Comparison of ENCODE assay signal across 18 cellular contexts in the genomic region with DNA sequence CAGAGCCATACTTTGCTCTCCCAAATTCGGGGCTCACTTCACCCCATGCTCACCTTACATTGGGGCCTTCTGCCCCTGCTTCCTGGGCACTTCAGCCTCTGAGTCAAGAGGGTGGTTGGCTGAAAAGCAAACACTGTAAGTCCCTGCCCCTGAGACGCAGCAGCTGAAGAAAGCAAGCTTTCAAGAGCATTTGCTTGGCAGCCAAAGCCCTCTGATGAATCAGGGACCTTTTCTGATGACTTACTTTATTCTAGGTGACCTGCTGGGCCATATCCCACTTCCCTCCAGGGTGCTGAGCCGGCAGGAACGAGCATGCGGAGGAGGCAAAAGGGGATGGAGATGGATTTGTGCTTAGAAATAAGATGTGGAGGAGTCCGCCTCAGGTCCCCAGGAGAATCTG.
DNase-seq lines count a peak whose midpoint lies in the region; ATAC-seq and TF ChIP-seq lines count a peak whose summit lies in the region.
"Had no signal": no experiment of that assay in that cellular context is flagged by ENCODE, and none has a peak within 500 bp of the region (broad histone marks: within the 10 kb centered on the region; RNA-seq: fewer than 3 reads in every experiment).

No MANE protein-coding gene starts in this region.

- H2AFZ ChIP-seq in mammary epithelial cell (ENCODE audit: low read depth, low read length) = no peak overlapping the region
- H2AFZ ChIP-seq: hepatocyte had no signal

- no peak overlapping the region for H3K9ac ChIP-seq in mammary epithelial cell (ENCODE audit: insufficient read depth, low read length)

- H3K27ac ChIP-seq in breast epithelium (peak overlapping the region; percentile 67 to 90), mammary epithelial cell (ENCODE audit: insufficient read depth, low read depth, low read length) (no peak overlapping the region), uterus (peak overlapping the region; percentile 48 to 60), ovary (no peak overlapping the region)
- H3K27ac ChIP-seq: cardiac muscle cell, hepatocyte had no signal

- TF ChIP-seq EP300 in ovary (IDR thresholded peaks at IDR 0.05) = no peak

- DNase-seq in breast epithelium (ENCODE audit: low spot score in 2 of 2) = no peak
- DNase-seq in mammary epithelial cell = no peak
- DNase-seq in astrocyte of the spinal cord (ENCODE audit: low read depth, low spot score) = peak; percentile 29
- no peak for DNase-seq in left ventricle myocardium superior
- DNase-seq in uterus = no peak
- no peak for DNase-seq in ovary
- no peak for DNase-seq in NOMO-1 treated with DMSO at 0.1 percent for 48 hours (lab: John Stamatoyannopoulos, UW; ENCODE audit: unreplicated experiment)
- DNase-seq: ACHN; activated CD4-positive, CD25-positive, alpha-beta regulatory T cell; activated naive CD8-positive, alpha-beta T cell treated with anti-CD3 and anti-CD28 coated beads, Interleukin-2, amount 10 ng/mL, durations not matched to agents 7 days and 5 days; islet precursor cell; NCI-H1930; NCI-H526 treated with DMSO at 0.1 percent for 48 hours had no signal

- H3K4me2 ChIP-seq in mammary epithelial cell (ENCODE audit: insufficient read depth, low read depth, low read length) = no peak overlapping the region
- H3K4me2 ChIP-seq: hepatocyte had no signal

- H3K79me2 ChIP-seq in mammary epithelial cell (ENCODE audit: insufficient read depth, low read length) = no peaks in the 10 kb centered on the region
- H3K79me2 ChIP-seq: hepatocyte had no signal

- H3K4me1 ChIP-seq in breast epithelium = peaks cover 0 to 6% of the 10 kb centered on the region in 2 donors
- H3K4me1 ChIP-seq in mammary epithelial cell (ENCODE audit: insufficient read depth, low read length) = no peaks in the 10 kb centered on the region
- H3K4me1 ChIP-seq in uterus = peaks cover 5 to 16% of the 10 kb centered on the region in 2 donors
- H3K4me1 ChIP-seq in ovary (ENCODE audit: insufficient read depth) = peaks cover 2% of the 10 kb centered on the region

- TF ChIP-seq CTCF in breast epithelium (IDR thresholded peaks at IDR 0.05) (no peak), mammary epithelial cell (conservative IDR thresholded peaks at IDR 0.05 in 1 of 2, IDR thresholded peaks at IDR 0.05 in 1 of 2; ENCODE audit: extremely low read depth in 1 of 2, insufficient read depth in 1 of 2, low read depth in 1 of 2, low read length in 2 of 2) (no peak), astrocyte of the spinal cord (IDR thresholded peaks at IDR 0.05; ENCODE audit: low read depth, low read length) (no peak), uterus (IDR thresholded peaks at IDR 0.05) (no peak), ovary (IDR thresholded peaks at IDR 0.05) (no peak)

- no peak overlapping the region for H3K4me3 ChIP-seq in breast epithelium
- no peak overlapping the region for H3K4me3 ChIP-seq in mammary epithelial cell (replicated peaks in 1 of 3; ENCODE audit: insufficient read depth in 1 of 3, low read depth in 2 of 3, low read length in 3 of 3)
- no peak overlapping the region for H3K4me3 ChIP-seq in astrocyte of the spinal cord (ENCODE audit: low read depth, low read length)
- no peak overlapping the region for H3K4me3 ChIP-seq in uterus
- no peak overlapping the region for H3K4me3 ChIP-seq in ovary
- H3K4me3 ChIP-seq: cardiac muscle cell, hepatocyte had no signal

- H3K9me3 ChIP-seq in breast epithelium (no peaks in the 10 kb centered on the region), mammary epithelial cell (replicated peaks; ENCODE audit: insufficient read depth, low read length) (no peaks in the 10 kb centered on the region), uterus (no peaks in the 10 kb centered on the region), ovary (no peaks in the 10 kb centered on the region)

- H3K27me3 ChIP-seq in breast epithelium = no peaks in the 10 kb centered on the region
- H3K27me3 ChIP-seq in mammary epithelial cell (ENCODE audit: insufficient read depth, low read length) = no peaks in the 10 kb centered on the region
- no peaks in the 10 kb centered on the region for H3K27me3 ChIP-seq in uterus
- no peaks in the 10 kb centered on the region for H3K27me3 ChIP-seq in ovary
- H3K27me3 ChIP-seq: cardiac muscle cell, hepatocyte had no signal

- intact Hi-C loops in breast epithelium (cut with DNase I; ENCODE audit: low total_unique reads) = no loop called here
- intact Hi-C loops in mammary epithelial cell (cut with micrococcal nuclease) = no loop called here
- intact Hi-C loops in left ventricle myocardium superior (cut with micrococcal nuclease) = no loop called here
- intact Hi-C loops in uterus (cut with DNase I; ENCODE audit: low total_unique reads) = no loop called here
- intact Hi-C loops in ovary (cut with DNase I) = no loop called here

- no peaks in the 10 kb centered on the region for H4K20me1 ChIP-seq in mammary epithelial cell (ENCODE audit: insufficient read depth, low read length)

- no TSS peak for BruUV-seq in mammary epithelial cell (replicated peaks; lab: Mats Ljungman, UMichigan)

- 59% methylated on average over 6 of the region's 6 CpGs for WGBS in mammary epithelial cell (ENCODE audit: low coverage, missing lambda C conversion rate)
- 56 to 71% (median 67%) methylated on average over 6 of the region's 6 CpGs for WGBS in ovary, 3 donors

- H3K36me3 ChIP-seq in breast epithelium = no peaks in the 10 kb centered on the region
- H3K36me3 ChIP-seq in mammary epithelial cell (ENCODE audit: insufficient read depth, low read length) = no peaks in the 10 kb centered on the region
- H3K36me3 ChIP-seq in uterus = no peaks in the 10 kb centered on the region
- H3K36me3 ChIP-seq in ovary = no peaks in the 10 kb centered on the region
- H3K36me3 ChIP-seq: cardiac muscle cell had no signal

- no peak for TF ChIP-seq POLR2A in breast epithelium (IDR thresholded peaks at IDR 0.05)
- no peak for TF ChIP-seq POLR2A in uterus (IDR thresholded peaks at IDR 0.05)
- TF ChIP-seq POLR2A in ovary (IDR thresholded peaks at IDR 0.05) = no peak

- in situ Hi-C loops in mammary epithelial cell (cut with MboI; ENCODE audit: low sequenced_read_pairs in 2 of 2) (no loop called here), astrocyte of the spinal cord (cut with HindIII; ENCODE audit: low sequenced_read_pairs) (no loop called here)

- ATAC-seq in left ventricle myocardium superior (peak; percentile 27), GM21529 (IDR thresholded peaks at IDR 0.05; ENCODE audit: unreplicated experiment) (no peak)
- ATAC-seq: esophagus mucosa; stimulated activated effector memory CD8-positive, alpha-beta T cell treated with anti-CD3 and anti-CD28 coated beads, Interleukin-12 subunit alpha, Interleukin-12 subunit beta, amount 100 ng/mL, for 72 hours had no signal

- dilution Hi-C loops in mammary epithelial cell (cut with HindIII; ENCODE audit: low sequenced_read_pairs) = loop anchor here (5.0 to 10.0 kb wide), 3 partner anchors 71 to 363 kb away; no protein-coding TSS in a partner anchor

- CTCF ChIA-PET in mammary epithelial cell (lab: Charles Lee; ENCODE audit: low non-redundant PET) = no interaction called here

Comparison
In these comparisons a context has a peak if more than half of its experiments do, and no peak if none do; other contexts are left out.
1. H3K27ac ChIP-seq: peak in breast epithelium (2 of 2) and uterus (2 of 2); none in mammary epithelial cell (single experiment) and ovary (0 of 2).